ENCODE assay signal across 9 cellular contexts in genomic region chr9:95336281-95336680, GRCh38. TPM values are rescaled to one million over a fixed set of nuclear protein-coding genes. Genes with fewer than 3 reads are reported as not detected.
DNase-seq lines count a peak whose midpoint lies in the region; ATAC-seq, FAIRE-seq and TF ChIP-seq lines count a peak whose summit lies in the region.
"Had no signal": no experiment of that assay in that cellular context is flagged by ENCODE, and none has a peak within 500 bp of the region (broad histone marks: within the 10 kb centered on the region; RNA-seq: fewer than 3 reads in every experiment).

No MANE protein-coding gene starts in this region.

- DNase-seq in AG09319 (ENCODE audit: extremely low read depth, low read depth): no peak
- peak; percentile 38 for DNase-seq in activated naive CD4-positive, alpha-beta T cell treated with anti-CD3 and anti-CD28 coated beads for 36 hours
- DNase-seq in HepG2 (ENCODE audit: low spot score): peak; percentile 30
- DNase-seq in putamen (ENCODE audit: low spot score): no peak
- DNase-seq in DMS153 treated with DMSO at 0.1 percent for 48 hours (lab: John Stamatoyannopoulos, UW; ENCODE audit: unreplicated experiment): no peak
- no peak for DNase-seq in kidney tubule cell (ENCODE audit: low spot score)
- DNase-seq: NCI-H2171 had no signal

- H3K9me3 ChIP-seq in HepG2 (ENCODE audit: low read length): no peaks in the 10 kb centered on the region

- TF ChIP-seq EP300 in HepG2 (IDR thresholded peaks at IDR 0.05; ENCODE audit: low read depth in 2 of 2, low read length in 2 of 2) (no peak), HepG2 (CRISPR knock-in tag; IDR thresholded peaks at IDR 0.05; ENCODE audit: borderline replicate concordance) (no peak)

- H3K4me2 ChIP-seq in HepG2 (ENCODE audit: low read depth, low read length): no peak overlapping the region

- no peak for TF ChIP-seq POLR2A in HepG2 (IDR thresholded peaks at IDR 0.05; ENCODE audit: insufficient read depth in 1 of 2, low read depth in 2 of 2, low read length in 2 of 2)

- no peaks in the 10 kb centered on the region for H3K36me3 ChIP-seq in HepG2 (replicated peaks in 1 of 2; ENCODE audit: control insufficient read depth in 1 of 2, insufficient read depth in 2 of 2, low read length in 2 of 2)

- no peak overlapping the region for H3K27ac Mint-ChIP-seq in activated naive CD4-positive, alpha-beta T cell treated with anti-CD3 and anti-CD28 coated beads for 36 hours

- H3K4me1 Mint-ChIP-seq in activated naive CD4-positive, alpha-beta T cell treated with anti-CD3 and anti-CD28 coated beads for 36 hours (ENCODE audit: low read depth): no peaks in the 10 kb centered on the region

- no peak for FAIRE-seq in HepG2 (lab: Jason Lieb, UNC)

- no peaks in the 10 kb centered on the region for H4K20me1 ChIP-seq in HepG2 (ENCODE audit: insufficient read depth, low read length)

- 0 out of 2 replicates have a peak, but pooled peaks have one; percentile 31 for TF ChIP-seq RAD21 in HepG2 (CRISPR knock-in tag; IDR thresholded peaks at IDR 0.05)

- no TSS peak for BruUV-seq in HepG2 (replicated peaks; lab: Mats Ljungman, UMichigan)

- H2AFZ ChIP-seq in HepG2 (ENCODE audit: low read length): no peak overlapping the region

- H3K4me1 ChIP-seq in HepG2 (ENCODE audit: insufficient read depth, low read length): peaks cover 17% of the 10 kb centered on the region

- H3K9ac ChIP-seq in HepG2 (ENCODE audit: insufficient read depth, low read depth, low read length): no peak overlapping the region

- CTCF ChIA-PET in activated naive CD4-positive, alpha-beta T cell treated with anti-CD3 and anti-CD28 coated beads for 36 hours (lab: Charles Lee): interaction anchor here (0.9 to 1.8 kb wide), 8 partner anchors 9 to 206 kb away, joined by 3 to 10 read pairs (median 4); no protein-coding TSS in a partner anchor
- CTCF ChIA-PET in HepG2 (lab: Yijun Ruan, JAX; ENCODE audit: low intra/inter-chr PET ratio, low total read pairs): no interaction called here

- POLR2A ChIA-PET in HepG2 (lab: Yijun Ruan, JAX): interaction anchor here (1.8 kb wide), 1 partner anchor 67 kb away, joined by 4 read pairs; no protein-coding TSS in a partner anchor

- peaks cover 1 to 4% of the 10 kb centered on the region in 2 experiments; a peak in 2 of 5 replicates for H3K27me3 ChIP-seq in HepG2 (ENCODE audit: control insufficient read depth in 1 of 2, insufficient read depth in 2 of 2, low read length in 2 of 2)

- H3K27me3 Mint-ChIP-seq in activated naive CD4-positive, alpha-beta T cell treated with anti-CD3 and anti-CD28 coated beads for 36 hours (ENCODE audit: low read depth): peaks cover 5% of the 10 kb centered on the region

- no peaks in the 10 kb centered on the region for H3K36me3 Mint-ChIP-seq in activated naive CD4-positive, alpha-beta T cell treated with anti-CD3 and anti-CD28 coated beads for 36 hours (ENCODE audit: low read depth)

- peak; percentile 92 for ATAC-seq in HepG2
- ATAC-seq in HG02798 (IDR thresholded peaks at IDR 0.05; ENCODE audit: poor library complexity, unreplicated experiment): no peak

- no peak overlapping the region for H3K27ac ChIP-seq in HepG2 (ENCODE audit: extremely low read length, insufficient read depth, low read length)

- intact Hi-C loops in activated naive CD4-positive, alpha-beta T cell treated with anti-CD3 and anti-CD28 coated beads for 36 hours (cut with micrococcal nuclease): loop anchor here (2.0 kb wide), 1 partner anchor 17 kb away; no protein-coding TSS in a partner anchor
- intact Hi-C loops in HepG2 (cut with micrococcal nuclease; ENCODE audit: unreplicated experiment): loop anchor here (1.0 kb wide), 1 partner anchor 71 kb away; no protein-coding TSS in a partner anchor

- H3K4me3 Mint-ChIP-seq in activated naive CD4-positive, alpha-beta T cell treated with anti-CD3 and anti-CD28 coated beads for 36 hours: no peak overlapping the region

- H3K79me2 ChIP-seq in HepG2 (ENCODE audit: insufficient read depth, low read length): no peaks in the 10 kb centered on the region

- TF ChIP-seq CTCF in AG09319 (IDR thresholded peaks at IDR 0.05; ENCODE audit: low read depth, low read length) (peak; percentile 47), GM12875 (IDR thresholded peaks at IDR 0.05; ENCODE audit: borderline replicate concordance, insufficient read depth, low read depth, low read length) (peak; percentile 37; the same call in 1 of the 2 replicates), HepG2 (CRISPR knock-in tag; IDR thresholded peaks at IDR 0.05) (peak; percentile 65)

- no peak overlapping the region for H3K4me3 ChIP-seq in GM12875 (ENCODE audit: low read depth, low read length)
- no peak overlapping the region for H3K4me3 ChIP-seq in HepG2 (replicated peaks in 1 of 3; ENCODE audit: insufficient read depth in 1 of 3, low read depth in 2 of 3, low read length in 3 of 3)

- 20% methylated on average over 3 of the region's 3 CpGs for WGBS in HepG2 (ENCODE audit: low lambda C conversion rate)

- in situ Hi-C loops in HepG2 (cut with HindIII; ENCODE audit: extremely low pct_ligation_motif_present, low pct_unique_long_range_greater_than_20kb): no loop called here

- no peaks in the 10 kb centered on the region for H3K9me3 Mint-ChIP-seq in activated naive CD4-positive, alpha-beta T cell treated with anti-CD3 and anti-CD28 coated beads for 36 hours

TF ChIP-seq in HepG2, 621 proteins besides CTCF, POLR2A, EP300 and RAD21:
- 0 out of 2 replicates have a peak, but pooled peaks have one; percentile 57 for TF ChIP-seq RFXAP (CRISPR knock-in tag; IDR thresholded peaks at IDR 0.05; ENCODE audit: borderline replicate concordance)
- peak; percentile 61 for TF ChIP-seq STAG1 (CRISPR knock-in tag; IDR thresholded peaks at IDR 0.05)
- peak; percentile 94 for TF ChIP-seq RFX5 (IDR thresholded peaks at IDR 0.05; ENCODE audit: low read depth, low read length)
- TF ChIP-seq TEAD3 (CRISPR knock-in tag; optimal IDR thresholded peaks at IDR 0.05; ENCODE audit: borderline replicate concordance): peak; percentile 14
- 0 out of 2 replicates have a peak, but pooled peaks have one; percentile 39 for TF ChIP-seq RFXANK (CRISPR knock-in tag; IDR thresholded peaks at IDR 0.05)
- no peak for TF ChIP-seq ZHX1 (CRISPR knock-in tag; IDR thresholded peaks at IDR 0.05; ENCODE audit: low read depth)
- peak; percentile 42; the same call in 1 of the 2 replicates for TF ChIP-seq SMC3 (IDR thresholded peaks at IDR 0.05; ENCODE audit: low read length)
- no peak for TF ChIP-seq SALL2 (CRISPR knock-in tag; IDR thresholded peaks at IDR 0.05)

RNA-seq across cellular contexts. Expression of gene FANCC, which starts 18.8 kb away (rescaled TPM):
- 10 to 100 TPM; 14.1 to 14.5 TPM for total RNA-seq in activated naive CD4-positive, alpha-beta T cell treated with anti-CD3 and anti-CD28 coated beads for 36 hours
- total RNA-seq in HepG2 (2016; rRNA removed; fragmentation: Illumina TruSeq; extraction: Trizol): 7.4 and 11.4 TPM in 2 replicates
- 5.6 and 5.9 TPM in 2 replicates for total RNA-seq in HepG2 (2016; cell fraction: cytosol; rRNA removed; fragmentation: Illumina TruSeq; extraction: Trizol; ENCODE audit: low read depth)
- total RNA-seq in HepG2 (2016; cell fraction: insoluble cytoplasmic fraction; rRNA removed; fragmentation: Illumina TruSeq; extraction: Trizol): 8.0 and 9.7 TPM in 2 replicates
- total RNA-seq in HepG2 (2016; cell fraction: membrane; rRNA removed; fragmentation: Illumina TruSeq; extraction: Trizol): 7.2 and 7.7 TPM in 2 replicates
- total RNA-seq in HepG2 (2016; cell fraction: nucleus; rRNA removed; fragmentation: Illumina TruSeq; extraction: Trizol): 23.6 and 26.0 TPM in 2 replicates
- polyA plus RNA-seq in HepG2 (2011; rRNA removed): 7.3 and 8.6 TPM in 2 replicates
- polyA plus RNA-seq in HepG2 (2011; cell fraction: cytosol; rRNA removed): 5.1 and 5.7 TPM in 2 replicates
- polyA plus RNA-seq in HepG2 (2011; cell fraction: nucleus; rRNA removed): 8.3 and 9.9 TPM in 2 replicates
- 6.4 and 7.4 TPM in 2 replicates for polyA plus RNA-seq in HepG2 (2012)
- 1.5 and 2.7 TPM in 2 replicates for polyA plus RNA-seq in HepG2 (2016; cell fraction: cytosol; fragmentation: Illumina TruSeq; extraction: Trizol; ENCODE audit: low read depth)
- polyA plus RNA-seq in HepG2 (2016; cell fraction: insoluble cytoplasmic fraction; fragmentation: Illumina TruSeq; extraction: Trizol; ENCODE audit: low read depth): 14.2 and 14.5 TPM in 2 replicates
- 4.3 and 4.6 TPM in 2 replicates for polyA plus RNA-seq in HepG2 (2016; cell fraction: membrane; fragmentation: Illumina TruSeq; extraction: Trizol; ENCODE audit: low read depth)
- 12.6 and 13.6 TPM in 2 replicates for polyA plus RNA-seq in HepG2 (2016; cell fraction: nucleus; fragmentation: Illumina TruSeq; extraction: Trizol; ENCODE audit: insufficient read depth, low read depth)
- 10.0 and 32.5 TPM in 2 replicates for polyA minus RNA-seq in HepG2 (2011; rRNA and poly(A)+ RNA removed; ENCODE audit: low replicate concordance)
- polyA minus RNA-seq in HepG2 (2011; cell fraction: cytosol; rRNA and poly(A)+ RNA removed): 6.2 and 7.1 TPM in 2 replicates
- polyA minus RNA-seq in HepG2 (2011; cell fraction: nucleus; rRNA and poly(A)+ RNA removed): 35.4 and 38.5 TPM in 2 replicates

Comparison
In these comparisons a context has a peak if more than half of its experiments do, and no peak if none do; other contexts are left out.
1. DNase-seq: peak in activated naive CD4-positive, alpha-beta T cell treated with anti-CD3 and anti-CD28 coated beads for 36 hours (single experiment) and HepG2 (single experiment); none in AG09319 (single experiment), putamen (single experiment), DMS153 treated with DMSO at 0.1 percent for 48 hours (single experiment) and kidney tubule cell (single experiment).
2. Peak in every context shown above with its lines, with median percentiles within 50 percentile points of each other: CTCF ChIP-seq.